ENCODE assay signal across 10 cellular contexts in the genomic region with DNA sequence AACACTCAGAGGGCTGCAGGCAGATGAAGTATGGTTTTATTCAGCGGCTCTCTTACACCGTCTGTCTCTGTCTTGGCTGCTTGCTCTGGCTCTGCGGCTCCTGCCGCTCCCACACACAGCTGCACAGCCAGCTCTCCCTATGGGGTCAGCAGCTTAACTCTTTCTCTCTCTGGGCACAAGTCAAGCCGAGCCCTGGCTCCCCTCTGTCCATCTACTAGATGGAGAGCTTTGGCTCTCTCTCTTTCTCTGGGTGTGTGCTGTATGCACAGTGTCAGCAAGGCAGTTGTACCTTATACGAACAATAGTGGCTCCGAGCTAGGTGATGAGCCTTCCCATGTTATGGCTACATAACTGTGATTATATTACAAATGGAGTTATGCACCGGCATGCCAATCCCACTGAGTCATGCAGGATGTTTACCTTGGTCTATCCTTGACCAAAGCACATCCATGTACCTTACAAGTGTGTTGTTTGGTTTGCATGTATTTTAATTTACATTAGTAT. TPM values are rescaled to one million over a fixed set of nuclear protein-coding genes. Genes with fewer than 3 reads are reported as not detected.
DNase-seq lines count a peak whose midpoint lies in the region; ATAC-seq and TF ChIP-seq lines count a peak whose summit lies in the region.
"Had no signal": no experiment of that assay in that cellular context is flagged by ENCODE, and none has a peak within 500 bp of the region (broad histone marks: within the 10 kb centered on the region; RNA-seq: fewer than 3 reads in every experiment).

No MANE protein-coding gene starts in this region.

- H3K27me3 Mint-ChIP-seq in activated CD4-positive, alpha-beta T cell treated with anti-CD3 and anti-CD28 coated beads, Interleukin-2, amount 10 ng/mL, durations not matched to agents 24 days and 14 days, result peaks cover 9% of the 10 kb centered on the region
- H3K27me3 Mint-ChIP-seq: activated naive CD4-positive, alpha-beta T cell treated with anti-CD3 and anti-CD28 coated beads, Interleukin-2, amount 50 U/mL, for 24 hours had no signal

- H3K4me3 Mint-ChIP-seq in activated CD4-positive, alpha-beta T cell treated with anti-CD3 and anti-CD28 coated beads, Interleukin-2, amount 10 ng/mL, durations not matched to agents 24 days and 14 days, result no peak overlapping the region
- H3K4me3 Mint-ChIP-seq: activated naive CD4-positive, alpha-beta T cell treated with anti-CD3 and anti-CD28 coated beads, Interleukin-2, amount 50 U/mL, for 24 hours had no signal

- in situ Hi-C loops in GM13977 (cut with MboI; ENCODE audit: low pct_unique_long_range_greater_than_20kb, low sequenced_read_pairs, unreplicated experiment), result no loop called here

- no peak for ATAC-seq in GM21825 (IDR thresholded peaks at IDR 0.05; ENCODE audit: unreplicated experiment)

- TF ChIP-seq CTCF in GM13977 (IDR thresholded peaks at IDR 0.05; ENCODE audit: extremely low read depth, insufficient read depth, missing control alignments), result no peak

- H3K36me3 Mint-ChIP-seq in activated CD4-positive, alpha-beta T cell treated with anti-CD3 and anti-CD28 coated beads, Interleukin-2, amount 10 ng/mL, durations not matched to agents 24 days and 14 days (ENCODE audit: low read depth), result no peaks in the 10 kb centered on the region
- H3K36me3 Mint-ChIP-seq: activated naive CD4-positive, alpha-beta T cell treated with anti-CD3 and anti-CD28 coated beads, Interleukin-2, amount 50 U/mL, for 24 hours had no signal

- H3K9me3 Mint-ChIP-seq in activated CD4-positive, alpha-beta T cell treated with anti-CD3 and anti-CD28 coated beads, Interleukin-2, amount 10 ng/mL, durations not matched to agents 24 days and 14 days, result no peaks in the 10 kb centered on the region
- H3K9me3 Mint-ChIP-seq: activated naive CD4-positive, alpha-beta T cell treated with anti-CD3 and anti-CD28 coated beads, Interleukin-2, amount 50 U/mL, for 24 hours had no signal

- DNase-seq in GM03348 (ENCODE audit: low spot score), result peak; percentile 39
- peak; percentile 95 for DNase-seq in SW480 (ENCODE audit: low spot score)
- peak; percentile 80 for DNase-seq in glomerular visceral epithelial cell (ENCODE audit: extremely low spot score)
- peak; percentile 52 for DNase-seq in pons (ENCODE audit: low spot score)
- no peak for DNase-seq in activated CD4-positive, alpha-beta T cell treated with anti-CD3 and anti-CD28 coated beads, Interleukin-2, amount 10 ng/mL, durations not matched to agents 24 days and 14 days
- no peak for DNase-seq in NCI-H774 (lab: John Stamatoyannopoulos, UW)
- DNase-seq in GM13977 (ENCODE audit: low spot score), result no peak
- DNase-seq: H7 had no signal

- H3K27ac Mint-ChIP-seq in activated CD4-positive, alpha-beta T cell treated with anti-CD3 and anti-CD28 coated beads, Interleukin-2, amount 10 ng/mL, durations not matched to agents 24 days and 14 days, result no peak overlapping the region
- H3K27ac Mint-ChIP-seq: activated naive CD4-positive, alpha-beta T cell treated with anti-CD3 and anti-CD28 coated beads, Interleukin-2, amount 50 U/mL, for 24 hours had no signal

- H3K4me1 Mint-ChIP-seq in activated CD4-positive, alpha-beta T cell treated with anti-CD3 and anti-CD28 coated beads, Interleukin-2, amount 10 ng/mL, durations not matched to agents 24 days and 14 days, result no peaks in the 10 kb centered on the region
- H3K4me1 Mint-ChIP-seq: activated naive CD4-positive, alpha-beta T cell treated with anti-CD3 and anti-CD28 coated beads, Interleukin-2, amount 50 U/mL, for 24 hours had no signal

- intact Hi-C loops in activated CD4-positive, alpha-beta T cell treated with anti-CD3 and anti-CD28 coated beads, Interleukin-2, amount 10 ng/mL, durations not matched to agents 24 days and 14 days (cut with micrococcal nuclease), result no loop called here

RNA-seq across cellular contexts. Expression of a gene that starts 19.3 kb away (rescaled TPM):
- 177 and 199 TPM in 2 replicates for total RNA-seq in activated CD4-positive, alpha-beta T cell treated with anti-CD3 and anti-CD28 coated beads, Interleukin-2, amount 10 ng/mL, durations not matched to agents 24 days and 14 days

Comparison
In these comparisons a context has a peak if more than half of its experiments do, and no peak if none do; other contexts are left out.
1. DNase-seq: peak in GM03348 (single experiment), SW480 (single experiment), glomerular visceral epithelial cell (single experiment) and pons (single experiment); none in activated CD4-positive, alpha-beta T cell treated with anti-CD3 and anti-CD28 coated beads, Interleukin-2, amount 10 ng/mL, durations not matched to agents 24 days and 14 days (single experiment), NCI-H774 (single experiment) and GM13977 (single experiment).